In the genomic region with DNA sequence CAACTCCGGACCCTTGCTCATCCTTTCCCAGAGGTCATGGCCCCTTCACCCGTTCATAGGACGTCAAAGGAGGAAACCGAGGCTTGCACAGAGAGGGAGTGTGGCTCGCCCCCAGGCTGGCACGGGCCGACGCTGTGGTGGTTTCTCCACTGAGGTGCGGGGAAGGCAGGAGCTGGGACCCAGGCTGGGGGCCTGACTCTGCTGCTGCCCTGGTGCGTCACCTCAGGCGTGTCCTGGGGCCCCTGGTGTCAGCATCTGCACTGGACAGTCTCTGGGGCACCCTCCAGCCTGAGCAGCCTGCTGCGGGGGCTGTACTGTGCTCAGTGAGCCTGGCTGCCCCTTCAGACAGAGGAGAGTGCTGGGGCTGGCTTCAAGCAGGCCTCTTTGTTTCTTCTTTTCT, we compare ENCODE assay signal across 13 cellular contexts. TPM values are rescaled to one million over a fixed set of nuclear protein-coding genes. Genes with fewer than 3 reads are reported as not detected.
DNase-seq lines count a peak whose midpoint lies in the region; ATAC-seq and TF ChIP-seq lines count a peak whose summit lies in the region.
"Had no signal": no experiment of that assay in that cellular context is flagged by ENCODE, and none has a peak within 500 bp of the region (broad histone marks: within the 10 kb centered on the region; RNA-seq: fewer than 3 reads in every experiment).

No MANE protein-coding gene starts in this region.

- H3K14ac ChIP-seq in mesenchymal stem cell (ENCODE audit: low read length in 2 of 2) = no peak overlapping the region

- H4K20me1 ChIP-seq in BLaER1 = peaks cover 100% of the 10 kb centered on the region

- H3K9ac ChIP-seq in BLaER1 (peak overlapping the region; percentile 22), mesenchymal stem cell (ENCODE audit: low read length) (no peak overlapping the region)

- no peak overlapping the region for H2BK5ac ChIP-seq in mesenchymal stem cell (ENCODE audit: low read depth, low read length, poor library complexity, severe bottlenecking)

- peak overlapping the region; percentile 96 for H3K27ac Mint-ChIP-seq in central memory CD8-positive, alpha-beta T cell (ENCODE audit: low read depth)
- no peak overlapping the region for H3K27ac Mint-ChIP-seq in activated naive CD4-positive, alpha-beta T cell treated with anti-CD3 and anti-CD28 coated beads for 36 hours

- no peak overlapping the region for H3K18ac ChIP-seq in mesenchymal stem cell (ENCODE audit: low read depth in 1 of 2, low read length in 2 of 2)

- DNase-seq in H7 = peak; percentile 40
- no peak for DNase-seq in central memory CD8-positive, alpha-beta T cell (ENCODE audit: low spot score in 2 of 2)
- DNase-seq in psoas muscle = peak in 1 of 2 donors; percentile 47
- DNase-seq in hippocampal formation (lab: John Stamatoyannopoulos, UW) = no peak
- DNase-seq in mesenchymal stem cell = no peak
- no peak for DNase-seq in activated naive CD4-positive, alpha-beta T cell treated with anti-CD3 and anti-CD28 coated beads for 36 hours
- DNase-seq: H9, IMR-90, NCI-H1436, NCI-H2029 treated with DMSO at 0.1 percent for 48 hours, NCI-H510A treated with DMSO at 0.1 percent for 48 hours had no signal

- no peak for TF ChIP-seq CTCF in psoas muscle (IDR thresholded peaks at IDR 0.05)

- H3K4ac ChIP-seq in mesenchymal stem cell (ENCODE audit: low read depth in 1 of 2, low read length in 2 of 2) = no peak overlapping the region

- no peak overlapping the region for H4K91ac ChIP-seq in mesenchymal stem cell (ENCODE audit: low read length)

- H3K4me3 ChIP-seq in BLaER1 = no peak overlapping the region
- no peak overlapping the region for H3K4me3 ChIP-seq in H7 (ENCODE audit: insufficient read depth, low read depth, low read length)
- H3K4me3 ChIP-seq in psoas muscle = no peak overlapping the region
- H3K4me3 ChIP-seq in mesenchymal stem cell (ENCODE audit: insufficient read depth in 1 of 2, low read depth in 1 of 2, low read length in 2 of 2) = no peak overlapping the region
- H3K4me3 ChIP-seq: SJSA1 had no signal

- 60 to 64% (median 60%) methylated on average over 12 of the region's 12 CpGs for WGBS in psoas muscle, 3 donors
- WGBS in mesenchymal stem cell = 60% methylated on average over 12 of the region's 12 CpGs

- H3K27me3 ChIP-seq in BLaER1 = no peaks in the 10 kb centered on the region
- H3K27me3 ChIP-seq in H7 (ENCODE audit: control insufficient read depth, insufficient read depth, low read length) = no peaks in the 10 kb centered on the region
- peaks cover 0 to 2% (median 0%) of the 10 kb centered on the region in 3 donors for H3K27me3 ChIP-seq in psoas muscle (ENCODE audit: insufficient read depth in 3 of 3, low read length in 2 of 3)
- no peaks in the 10 kb centered on the region for H3K27me3 ChIP-seq in mesenchymal stem cell (ENCODE audit: control insufficient read depth in 1 of 2, insufficient read depth in 1 of 2, low read length in 2 of 2)
- H3K27me3 ChIP-seq: SJSA1 had no signal

- H2BK12ac ChIP-seq in mesenchymal stem cell (ENCODE audit: low read length in 2 of 2) = no peak overlapping the region

- no peaks in the 10 kb centered on the region for H3K9me3 ChIP-seq in BLaER1
- H3K9me3 ChIP-seq in psoas muscle = no peaks in the 10 kb centered on the region
- H3K9me3 ChIP-seq in mesenchymal stem cell (ENCODE audit: control insufficient read depth, low read length) = no peaks in the 10 kb centered on the region
- H3K9me3 ChIP-seq: SJSA1 had no signal

- peaks cover 28% of the 10 kb centered on the region for H3K36me3 Mint-ChIP-seq in central memory CD8-positive, alpha-beta T cell (ENCODE audit: insufficient read depth)
- peaks cover 14% of the 10 kb centered on the region for H3K36me3 Mint-ChIP-seq in activated naive CD4-positive, alpha-beta T cell treated with anti-CD3 and anti-CD28 coated beads for 36 hours (ENCODE audit: low read depth)

- no peak overlapping the region for H2AFZ ChIP-seq in mesenchymal stem cell (ENCODE audit: low read depth, low read length)

- H2AK5ac ChIP-seq in mesenchymal stem cell (ENCODE audit: low read length, severe bottlenecking) = no peak overlapping the region

- H3K23ac ChIP-seq in mesenchymal stem cell (ENCODE audit: low read length in 2 of 2) = no peak overlapping the region

- intact Hi-C loops in psoas muscle (cut with DNase I) = loop anchor here in 1 of 2 donors (10.0 kb wide), 1 partner anchor 913 kb away; no protein-coding TSS in a partner anchor
- intact Hi-C loops in activated naive CD4-positive, alpha-beta T cell treated with anti-CD3 and anti-CD28 coated beads for 36 hours (cut with micrococcal nuclease) = no loop called here

- H4K8ac ChIP-seq in mesenchymal stem cell (ENCODE audit: low read length) = no peak overlapping the region

- H3K4me3 Mint-ChIP-seq in central memory CD8-positive, alpha-beta T cell = no peak overlapping the region
- H3K4me3 Mint-ChIP-seq in activated naive CD4-positive, alpha-beta T cell treated with anti-CD3 and anti-CD28 coated beads for 36 hours = no peak overlapping the region
- H3K4me3 Mint-ChIP-seq: H9 had no signal

- H2BK120ac ChIP-seq in mesenchymal stem cell (ENCODE audit: low read depth, low read length) = no peak overlapping the region

- CTCF ChIA-PET in activated naive CD4-positive, alpha-beta T cell treated with anti-CD3 and anti-CD28 coated beads for 36 hours (lab: Charles Lee) = interaction anchor here (1.0 kb wide), 1 partner anchor 13 kb away, joined by 4 read pairs; no protein-coding TSS in a partner anchor

- H3K4me2 ChIP-seq in BLaER1 (peak overlapping the region; percentile 4), mesenchymal stem cell (ENCODE audit: low read length, poor library complexity, severe bottlenecking) (no peak overlapping the region)

- H3K4me1 ChIP-seq in BLaER1 = peaks cover 97% of the 10 kb centered on the region
- peaks cover 76% of the 10 kb centered on the region for H3K4me1 ChIP-seq in psoas muscle
- peaks cover 48% of the 10 kb centered on the region for H3K4me1 ChIP-seq in mesenchymal stem cell (ENCODE audit: control insufficient read depth, insufficient read depth, low read depth, low read length)

- no peak overlapping the region for H2BK15ac ChIP-seq in mesenchymal stem cell (ENCODE audit: low read depth, poor library complexity, severe bottlenecking)

- H3K27ac ChIP-seq in BLaER1 = peak overlapping the region; percentile 52
- H3K27ac ChIP-seq in psoas muscle = peak overlapping the region; percentile 17
- no peak overlapping the region for H3K27ac ChIP-seq in mesenchymal stem cell (ENCODE audit: low read length, poor library complexity, severe bottlenecking)
- H3K27ac ChIP-seq: SJSA1 had no signal

- peaks cover 73% of the 10 kb centered on the region for H3K4me1 Mint-ChIP-seq in central memory CD8-positive, alpha-beta T cell
- peaks cover 52% of the 10 kb centered on the region for H3K4me1 Mint-ChIP-seq in activated naive CD4-positive, alpha-beta T cell treated with anti-CD3 and anti-CD28 coated beads for 36 hours (ENCODE audit: low read depth)

- H3K9me3 Mint-ChIP-seq in central memory CD8-positive, alpha-beta T cell = peaks cover 8% of the 10 kb centered on the region
- H3K9me3 Mint-ChIP-seq in activated naive CD4-positive, alpha-beta T cell treated with anti-CD3 and anti-CD28 coated beads for 36 hours = no peaks in the 10 kb centered on the region

- ATAC-seq in central memory CD8-positive, alpha-beta T cell (replicated peaks; ENCODE audit: extremely low read depth, poor library complexity, severe bottlenecking) = no peak
- no peak for ATAC-seq in psoas muscle

- H3K27me3 Mint-ChIP-seq in central memory CD8-positive, alpha-beta T cell = no peaks in the 10 kb centered on the region
- H3K27me3 Mint-ChIP-seq in activated naive CD4-positive, alpha-beta T cell treated with anti-CD3 and anti-CD28 coated beads for 36 hours (ENCODE audit: low read depth) = peaks cover 9% of the 10 kb centered on the region

- H3K36me3 ChIP-seq in BLaER1 (peaks cover 48% of the 10 kb centered on the region), H7 (replicated peaks; ENCODE audit: control insufficient read depth, insufficient read depth, low read length) (no peaks in the 10 kb centered on the region; the same call in 1 of the 2 replicates), psoas muscle (ENCODE audit: insufficient read depth in 1 of 2, low read depth in 1 of 2) (peaks cover 0 to 11% of the 10 kb centered on the region in 2 donors), mesenchymal stem cell (ENCODE audit: control insufficient read depth in 1 of 2, insufficient read depth in 2 of 2, low read depth in 1 of 2, low read length in 2 of 2) (peaks cover 33 to 56% of the 10 kb centered on the region in 2 experiments)

- H3K79me1 ChIP-seq in mesenchymal stem cell (replicated peaks; ENCODE audit: low read length, poor library complexity, severe bottlenecking) = peaks cover 20% of the 10 kb centered on the region

RNA-seq across cellular contexts. Expression of a gene that starts 7.4 kb away (rescaled TPM):
- 26.1 and 27.5 TPM in 2 replicates for total RNA-seq in H7 (2014; rRNA removed; shearing (Covaris generic))
- total RNA-seq in psoas muscle = 100 to 1,000 TPM in 2 of 4 donors, 10 to 100 TPM in 2; 64.4 to 126 (median 107) TPM
- polyA plus RNA-seq in psoas muscle = 100 to 1,000 TPM in 2 of 3 donors, 10 to 100 TPM in 1; 86.3 to 229 (median 146) TPM
- 25.0 TPM for polyA plus RNA-seq in mesenchymal stem cell (2013, experiment 1 of 2)
- polyA plus RNA-seq in mesenchymal stem cell (2013, experiment 2 of 2) = 24.1 TPM
- total RNA-seq in activated naive CD4-positive, alpha-beta T cell treated with anti-CD3 and anti-CD28 coated beads for 36 hours = 10 to 100 TPM; 87.0 to 87.2 TPM

RNA-seq across cellular contexts. Expression of a gene that starts 38.7 kb away (rescaled TPM):
- total RNA-seq in H7 (2014; rRNA removed; shearing (Covaris generic)) = 12.3 and 12.9 TPM in 2 replicates
- 10 to 100 TPM; 21.6 to 48.0 (median 24.5) TPM for total RNA-seq in psoas muscle
- 10 to 100 TPM in 2 of 3 donors, 1 to 10 TPM in 1; 4.7 to 15.1 (median 10.5) TPM for polyA plus RNA-seq in psoas muscle
- 3.2 TPM for polyA plus RNA-seq in mesenchymal stem cell (2013, experiment 1 of 2)
- 3.2 TPM for polyA plus RNA-seq in mesenchymal stem cell (2013, experiment 2 of 2)
- total RNA-seq in activated naive CD4-positive, alpha-beta T cell treated with anti-CD3 and anti-CD28 coated beads for 36 hours = 1 to 10 TPM; 2.1 to 2.5 TPM
